ENCODE assay signal across 8 cellular contexts in genomic region chrX:154412468-154412867, GRCh38. TPM values are rescaled to one million over a fixed set of nuclear protein-coding genes. Genes with fewer than 3 reads are reported as not detected.
DNase-seq lines count a peak whose midpoint lies in the region; ATAC-seq, FAIRE-seq and TF ChIP-seq lines count a peak whose summit lies in the region.

No MANE protein-coding gene starts in this region.

- no peak for TF ChIP-seq RAD21 in HepG2 (CRISPR knock-in tag; IDR thresholded peaks at IDR 0.05)

- WGBS in HUES64 = 83% methylated on average over 3 of the region's 4 CpGs
- WGBS in HepG2 (ENCODE audit: low lambda C conversion rate) = no CpG with 5 or more reads among the region's 4 CpGs
- 52% methylated on average over 4 of the region's 4 CpGs; no CpG with 5 or more reads in 1 of the 2 donors for WGBS in transverse colon (ENCODE audit: low coverage in 1 of 2), 2 donors

- ATAC-seq in HepG2 = no peak

- BruUV-seq in A673 (replicated peaks; lab: Mats Ljungman, UMichigan) (no TSS peak), HepG2 (replicated peaks; lab: Mats Ljungman, UMichigan) (no TSS peak)

- H4K20me1 ChIP-seq in HepG2 (ENCODE audit: insufficient read depth, low read length) = no peaks in the 10 kb centered on the region

- intact Hi-C loops in A673 (cut with micrococcal nuclease; ENCODE audit: unreplicated experiment) = no loop called here
- intact Hi-C loops in ascending aorta (cut with DNase I) = loop anchor here (1.0 to 5.0 kb wide), 2 partner anchors 16 to 65 kb away; partner anchors contain the start of genes ATP6AP1 and LAGE3
- intact Hi-C loops in HepG2 (cut with micrococcal nuclease; ENCODE audit: unreplicated experiment) = no loop called here
- intact Hi-C loops in transverse colon (cut with DNase I; ENCODE audit: low total_unique reads) = no loop called here

- H3K4me3 ChIP-seq in A673 (ENCODE audit: low read depth, low read length, poor library complexity, severe bottlenecking) (peak overlapping the region; percentile 79), HUES64 (ENCODE audit: low read length) (peak overlapping the region; percentile 76), ascending aorta (peak overlapping the region; percentile 60 to 82), HepG2 (replicated peaks in 1 of 3; ENCODE audit: insufficient read depth in 1 of 3, low read depth in 2 of 3, low read length in 3 of 3) (peak overlapping the region; percentile 57 to 73 (median 72); a peak in 5 of 6 replicates), transverse colon (peak overlapping the region in 3 of 4 donors; percentile 61 to 95 (median 86))

- H2AFZ ChIP-seq in HepG2 (ENCODE audit: low read length) = no peak overlapping the region

- POLR2A ChIA-PET in A673 (lab: Charles Lee; ENCODE audit: low non-redundant PET) (no interaction called here), HepG2 (lab: Yijun Ruan, JAX) (interaction anchor here (0.9 to 4.9 kb wide), 6 partner anchors 12 to 104 kb away, joined by 4 to 75 read pairs (median 7); partner anchors contain the start of genes ATP6AP1, FAM3A, RPL10 and SLC10A3)

- CTCF ChIA-PET in A673 (lab: Charles Lee) (no interaction called here), HepG2 (lab: Yijun Ruan, JAX; ENCODE audit: low intra/inter-chr PET ratio, low total read pairs) (no interaction called here)

- TF ChIP-seq CTCF in A673 (conservative IDR thresholded peaks at IDR 0.05; ENCODE audit: low read depth, low read length) (no peak), ascending aorta (IDR thresholded peaks at IDR 0.05) (no peak), HepG2 (CRISPR knock-in tag; IDR thresholded peaks at IDR 0.05) (no peak), transverse colon (IDR thresholded peaks at IDR 0.05) (no peak), GM13977 (IDR thresholded peaks at IDR 0.05; ENCODE audit: extremely low read depth, insufficient read depth, missing control alignments) (no peak)

- H3K27ac ChIP-seq in A673 (ENCODE audit: low read depth, low read length, poor library complexity, severe bottlenecking) (peak overlapping the region; percentile 30), HUES64 (ENCODE audit: low read depth, low read length) (no peak overlapping the region), ascending aorta (peak overlapping the region; percentile 89 to 91), HepG2 (ENCODE audit: extremely low read length, insufficient read depth, low read length) (no peak overlapping the region), transverse colon (peak overlapping the region; percentile 91 to 98 (median 96))

- H3K9ac ChIP-seq in HUES64 (ENCODE audit: low read depth, low read length) (no peak overlapping the region), HepG2 (ENCODE audit: insufficient read depth, low read depth, low read length) (no peak overlapping the region)

- TF ChIP-seq EP300 in HepG2 (IDR thresholded peaks at IDR 0.05; ENCODE audit: low read depth in 2 of 2, low read length in 2 of 2) = no peak
- TF ChIP-seq EP300 in HepG2 (CRISPR knock-in tag; IDR thresholded peaks at IDR 0.05; ENCODE audit: borderline replicate concordance) = no peak
- no peak for TF ChIP-seq EP300 in transverse colon (IDR thresholded peaks at IDR 0.05; ENCODE audit: low read depth)

- H3K27me3 ChIP-seq in A673 (replicated peaks; ENCODE audit: insufficient read depth, low read depth, low read length, poor library complexity) = no peaks in the 10 kb centered on the region
- H3K27me3 ChIP-seq in HUES64 (ENCODE audit: insufficient read depth, low read length) = no peaks in the 10 kb centered on the region
- no peaks in the 10 kb centered on the region for H3K27me3 ChIP-seq in ascending aorta
- H3K27me3 ChIP-seq in HepG2 (ENCODE audit: control insufficient read depth in 1 of 2, insufficient read depth in 2 of 2, low read length in 2 of 2) = no peaks in the 10 kb centered on the region
- no peaks in the 10 kb centered on the region for H3K27me3 ChIP-seq in transverse colon

- H3K79me2 ChIP-seq in HepG2 (ENCODE audit: insufficient read depth, low read length) = no peaks in the 10 kb centered on the region

- H3K9me3 ChIP-seq in A673 (ENCODE audit: low read depth, low read length, poor library complexity, severe bottlenecking) (no peaks in the 10 kb centered on the region), HUES64 (ENCODE audit: insufficient read depth, low read depth, low read length) (no peaks in the 10 kb centered on the region), ascending aorta (no peaks in the 10 kb centered on the region), HepG2 (ENCODE audit: low read length) (no peaks in the 10 kb centered on the region), transverse colon (no peaks in the 10 kb centered on the region)

- H3K4me1 ChIP-seq in A673 (ENCODE audit: insufficient read depth, low read length, poor library complexity, severe bottlenecking) (no peaks in the 10 kb centered on the region), HUES64 (ENCODE audit: insufficient read depth, low read length) (peaks cover 4% of the 10 kb centered on the region; the same call in 1 of the 2 replicates), ascending aorta (peaks cover 0 to 9% of the 10 kb centered on the region in 2 donors), HepG2 (ENCODE audit: insufficient read depth, low read length) (peaks cover 25% of the 10 kb centered on the region), transverse colon (peaks cover 0 to 23% (median 8%) of the 10 kb centered on the region in 4 donors)

- DNase-seq in A673 (ENCODE audit: low spot score) (no peak), ascending aorta (ENCODE audit: low spot score in 2 of 2) (peak in 1 of 2 donors; percentile 73), HepG2 (ENCODE audit: low spot score) (no peak), transverse colon (peak; percentile 54), NCI-H2081 (lab: John Stamatoyannopoulos, UW) (no peak), NCI-H2227 (lab: John Stamatoyannopoulos, UW; ENCODE audit: unreplicated experiment) (no peak), GM13977 (ENCODE audit: low spot score) (no peak)

- in situ Hi-C loops in HepG2 (cut with HindIII; ENCODE audit: extremely low pct_ligation_motif_present, low pct_unique_long_range_greater_than_20kb) = loop anchor here (25.0 kb wide), 1 partner anchor 125 kb away; the partner anchor contains the start of genes G6PD and IKBKG
- in situ Hi-C loops in transverse colon (cut with MboI; ENCODE audit: low pct_ligation_motif_present in 1 of 4, low pct_unique_long_range_greater_than_20kb in 1 of 4, low sequenced_read_pairs in 3 of 4) = loop anchor here in 3 of 4 donors (25.0 kb wide), 1 partner anchor 125 kb away; the partner anchor contains the start of genes G6PD (in 3 of the 3) and IKBKG (in 3 of the 3)
- in situ Hi-C loops in GM13977 (cut with MboI; ENCODE audit: low pct_unique_long_range_greater_than_20kb, low sequenced_read_pairs, unreplicated experiment) = no loop called here

- no peak for FAIRE-seq in HepG2 (lab: Jason Lieb, UNC)

- H3K36me3 ChIP-seq in A673 (ENCODE audit: insufficient read depth, low read length, poor library complexity, severe bottlenecking) (no peaks in the 10 kb centered on the region), HUES64 (ENCODE audit: insufficient read depth, low read length) (peaks cover 6% of the 10 kb centered on the region), ascending aorta (peaks cover 0 to 3% of the 10 kb centered on the region in 2 donors), HepG2 (replicated peaks in 1 of 2; ENCODE audit: control insufficient read depth in 1 of 2, insufficient read depth in 2 of 2, low read length in 2 of 2) (0 out of 5 replicates have a peak, but pooled peaks cover 0 to 4% of the 10 kb centered on the region in 2 experiments), transverse colon (no peaks in the 10 kb centered on the region)

- TF ChIP-seq POLR2A in HepG2 (IDR thresholded peaks at IDR 0.05; ENCODE audit: insufficient read depth in 1 of 2, low read depth in 2 of 2, low read length in 2 of 2) (no peak), transverse colon (IDR thresholded peaks at IDR 0.05) (no peak)

- peak overlapping the region; percentile 71 for H3K4me2 ChIP-seq in HepG2 (ENCODE audit: low read depth, low read length)

RNA-seq across cellular contexts. Expression of gene TAFAZZIN, which starts 1.1 kb away (rescaled TPM):
- total RNA-seq in A673 (2021) = 41.8 and 55.8 TPM in 2 replicates
- 11.5 TPM for polyA plus RNA-seq in HUES64 (2013, experiment 1 of 2)
- polyA plus RNA-seq in HUES64 (2013, experiment 2 of 2) = 20.0 TPM
- total RNA-seq in ascending aorta = 33.4 TPM
- total RNA-seq in HepG2 (2016; rRNA removed; fragmentation: Illumina TruSeq; extraction: Trizol) = 6.3 and 16.8 TPM in 2 replicates
- total RNA-seq in HepG2 (2016; cell fraction: cytosol; rRNA removed; fragmentation: Illumina TruSeq; extraction: Trizol; ENCODE audit: low read depth) = 5.9 and 8.5 TPM in 2 replicates
- total RNA-seq in HepG2 (2016; cell fraction: insoluble cytoplasmic fraction; rRNA removed; fragmentation: Illumina TruSeq; extraction: Trizol) = 4.8 and 17.3 TPM in 2 replicates
- total RNA-seq in HepG2 (2016; cell fraction: membrane; rRNA removed; fragmentation: Illumina TruSeq; extraction: Trizol) = 5.5 and 6.3 TPM in 2 replicates
- 17.9 and 26.2 TPM in 2 replicates for total RNA-seq in HepG2 (2016; cell fraction: nucleus; rRNA removed; fragmentation: Illumina TruSeq; extraction: Trizol)
- polyA plus RNA-seq in HepG2 (2011; rRNA removed) = 27.9 and 30.9 TPM in 2 replicates
- polyA plus RNA-seq in HepG2 (2011; cell fraction: cytosol; rRNA removed) = 8.7 and 11.6 TPM in 2 replicates
- 281 and 287 TPM in 2 replicates for polyA plus RNA-seq in HepG2 (2011; cell fraction: nucleus; rRNA removed)
- 16.8 and 21.1 TPM in 2 replicates for polyA plus RNA-seq in HepG2 (2012)
- 2.5 and 2.9 TPM in 2 replicates for polyA plus RNA-seq in HepG2 (2016; cell fraction: cytosol; fragmentation: Illumina TruSeq; extraction: Trizol; ENCODE audit: low read depth)
- polyA plus RNA-seq in HepG2 (2016; cell fraction: insoluble cytoplasmic fraction; fragmentation: Illumina TruSeq; extraction: Trizol; ENCODE audit: low read depth) = 5.3 and 7.9 TPM in 2 replicates
- 4.2 and 4.6 TPM in 2 replicates for polyA plus RNA-seq in HepG2 (2016; cell fraction: membrane; fragmentation: Illumina TruSeq; extraction: Trizol; ENCODE audit: low read depth)
- 70.8 TPM in 2 replicates for polyA plus RNA-seq in HepG2 (2016; cell fraction: nucleus; fragmentation: Illumina TruSeq; extraction: Trizol; ENCODE audit: insufficient read depth, low read depth)
- 16.6 and 35.2 TPM in 2 replicates for polyA minus RNA-seq in HepG2 (2011; rRNA and poly(A)+ RNA removed; ENCODE audit: low replicate concordance)
- 7.0 and 7.2 TPM in 2 replicates for polyA minus RNA-seq in HepG2 (2011; cell fraction: cytosol; rRNA and poly(A)+ RNA removed)
- 23.2 and 28.2 TPM in 2 replicates for polyA minus RNA-seq in HepG2 (2011; cell fraction: nucleus; rRNA and poly(A)+ RNA removed)
- 100 to 1,000 TPM in 2 of 4 donors, 10 to 100 TPM in 2; 46.7 to 495 (median 101) TPM for total RNA-seq in transverse colon

RNA-seq across cellular contexts. Expression of gene DNASE1L1, which starts 3.4 kb away (rescaled TPM):
- total RNA-seq in A673 (2021) (6.8 and 8.3 TPM in 2 replicates), ascending aorta (52.5 TPM), HepG2 (2016; rRNA removed; fragmentation: Illumina TruSeq; extraction: Trizol) (4.6 and 4.7 TPM in 2 replicates), transverse colon (100 to 1,000 TPM in 1 of 4 donors, 10 to 100 TPM in 3; 15.9 to 156 (median 36.9) TPM)
- polyA plus RNA-seq in HUES64 (2013, experiment 1 of 2) = 6.3 TPM
- 7.5 TPM for polyA plus RNA-seq in HUES64 (2013, experiment 2 of 2)
- 3.2 and 3.4 TPM in 2 replicates for total RNA-seq in HepG2 (2016; cell fraction: cytosol; rRNA removed; fragmentation: Illumina TruSeq; extraction: Trizol; ENCODE audit: low read depth)
- 3.9 and 5.0 TPM in 2 replicates for total RNA-seq in HepG2 (2016; cell fraction: insoluble cytoplasmic fraction; rRNA removed; fragmentation: Illumina TruSeq; extraction: Trizol)
- 8.0 and 8.2 TPM in 2 replicates for total RNA-seq in HepG2 (2016; cell fraction: membrane; rRNA removed; fragmentation: Illumina TruSeq; extraction: Trizol)
- 5.1 and 5.8 TPM in 2 replicates for total RNA-seq in HepG2 (2016; cell fraction: nucleus; rRNA removed; fragmentation: Illumina TruSeq; extraction: Trizol)
- 12.3 and 16.5 TPM in 2 replicates for polyA plus RNA-seq in HepG2 (2011; rRNA removed)
- polyA plus RNA-seq in HepG2 (2011; cell fraction: cytosol; rRNA removed) = 13.3 and 15.2 TPM in 2 replicates
- polyA plus RNA-seq in HepG2 (2011; cell fraction: nucleus; rRNA removed) = 17.5 and 18.0 TPM in 2 replicates
- 8.0 and 11.7 TPM in 2 replicates for polyA plus RNA-seq in HepG2 (2012)
- 4.0 and 4.8 TPM in 2 replicates for polyA plus RNA-seq in HepG2 (2016; cell fraction: cytosol; fragmentation: Illumina TruSeq; extraction: Trizol; ENCODE audit: low read depth)
- 4.8 and 4.9 TPM in 2 replicates for polyA plus RNA-seq in HepG2 (2016; cell fraction: insoluble cytoplasmic fraction; fragmentation: Illumina TruSeq; extraction: Trizol; ENCODE audit: low read depth)
- polyA plus RNA-seq in HepG2 (2016; cell fraction: membrane; fragmentation: Illumina TruSeq; extraction: Trizol; ENCODE audit: low read depth) = 9.1 and 9.5 TPM in 2 replicates
- polyA plus RNA-seq in HepG2 (2016; cell fraction: nucleus; fragmentation: Illumina TruSeq; extraction: Trizol; ENCODE audit: insufficient read depth, low read depth) = 5.5 and 8.8 TPM in 2 replicates
- 24.1 and 42.4 TPM in 2 replicates for polyA minus RNA-seq in HepG2 (2011; rRNA and poly(A)+ RNA removed; ENCODE audit: low replicate concordance)
- polyA minus RNA-seq in HepG2 (2011; cell fraction: cytosol; rRNA and poly(A)+ RNA removed) = 5.9 and 6.7 TPM in 2 replicates
- 4.2 and 5.0 TPM in 2 replicates for polyA minus RNA-seq in HepG2 (2011; cell fraction: nucleus; rRNA and poly(A)+ RNA removed)

RNA-seq across cellular contexts. Expression of gene RPL10, which starts 14.3 kb away (rescaled TPM):
- total RNA-seq in A673 (2021) (2,429 and 2,445 TPM in 2 replicates), ascending aorta (4,298 TPM), HepG2 (2016; rRNA removed; fragmentation: Illumina TruSeq; extraction: Trizol) (2,381 and 2,883 TPM in 2 replicates), transverse colon (1,000 to 10,000 TPM; 1,352 to 4,861 (median 3,415) TPM)
- polyA plus RNA-seq in HUES64 (2013, experiment 1 of 2) = 2,446 TPM
- 2,506 TPM for polyA plus RNA-seq in HUES64 (2013, experiment 2 of 2)
- total RNA-seq in HepG2 (2016; cell fraction: cytosol; rRNA removed; fragmentation: Illumina TruSeq; extraction: Trizol; ENCODE audit: low read depth) = 2,845 and 3,163 TPM in 2 replicates
- 2,364 and 2,968 TPM in 2 replicates for total RNA-seq in HepG2 (2016; cell fraction: insoluble cytoplasmic fraction; rRNA removed; fragmentation: Illumina TruSeq; extraction: Trizol)
- total RNA-seq in HepG2 (2016; cell fraction: membrane; rRNA removed; fragmentation: Illumina TruSeq; extraction: Trizol) = 6,021 and 6,074 TPM in 2 replicates
- total RNA-seq in HepG2 (2016; cell fraction: nucleus; rRNA removed; fragmentation: Illumina TruSeq; extraction: Trizol) = 936 and 1,040 TPM in 2 replicates
- 4,713 and 5,167 TPM in 2 replicates for polyA plus RNA-seq in HepG2 (2011; rRNA removed)
- 7,297 and 8,438 TPM in 2 replicates for polyA plus RNA-seq in HepG2 (2011; cell fraction: cytosol; rRNA removed)
- polyA plus RNA-seq in HepG2 (2011; cell fraction: nucleus; rRNA removed) = 1,715 and 1,756 TPM in 2 replicates
- polyA plus RNA-seq in HepG2 (2012) = 3,170 and 4,590 TPM in 2 replicates
- 5,111 and 5,676 TPM in 2 replicates for polyA plus RNA-seq in HepG2 (2016; cell fraction: cytosol; fragmentation: Illumina TruSeq; extraction: Trizol; ENCODE audit: low read depth)
- polyA plus RNA-seq in HepG2 (2016; cell fraction: insoluble cytoplasmic fraction; fragmentation: Illumina TruSeq; extraction: Trizol; ENCODE audit: low read depth) = 3,496 and 3,549 TPM in 2 replicates
- 7,184 and 7,370 TPM in 2 replicates for polyA plus RNA-seq in HepG2 (2016; cell fraction: membrane; fragmentation: Illumina TruSeq; extraction: Trizol; ENCODE audit: low read depth)
- 1,977 and 1,989 TPM in 2 replicates for polyA plus RNA-seq in HepG2 (2016; cell fraction: nucleus; fragmentation: Illumina TruSeq; extraction: Trizol; ENCODE audit: insufficient read depth, low read depth)
- polyA minus RNA-seq in HepG2 (2011; rRNA and poly(A)+ RNA removed; ENCODE audit: low replicate concordance) = 1,812 and 2,162 TPM in 2 replicates
- polyA minus RNA-seq in HepG2 (2011; cell fraction: cytosol; rRNA and poly(A)+ RNA removed) = 929 and 970 TPM in 2 replicates
- 272 and 332 TPM in 2 replicates for polyA minus RNA-seq in HepG2 (2011; cell fraction: nucleus; rRNA and poly(A)+ RNA removed)

RNA-seq across cellular contexts. Expression of gene ATP6AP1, which starts 16.0 kb away (rescaled TPM):
- 77.1 and 77.5 TPM in 2 replicates for total RNA-seq in A673 (2021)
- polyA plus RNA-seq in HUES64 (2013, experiment 1 of 2) = 47.5 TPM
- 47.4 TPM for polyA plus RNA-seq in HUES64 (2013, experiment 2 of 2)
- total RNA-seq in ascending aorta = 52.6 TPM
- total RNA-seq in HepG2 (2016; rRNA removed; fragmentation: Illumina TruSeq; extraction: Trizol) = 23.1 and 56.7 TPM in 2 replicates
- 11.1 and 12.5 TPM in 2 replicates for total RNA-seq in HepG2 (2016; cell fraction: cytosol; rRNA removed; fragmentation: Illumina TruSeq; extraction: Trizol; ENCODE audit: low read depth)
- total RNA-seq in HepG2 (2016; cell fraction: insoluble cytoplasmic fraction; rRNA removed; fragmentation: Illumina TruSeq; extraction: Trizol) = 18.3 and 57.2 TPM in 2 replicates
- 19.9 and 20.2 TPM in 2 replicates for total RNA-seq in HepG2 (2016; cell fraction: membrane; rRNA removed; fragmentation: Illumina TruSeq; extraction: Trizol)
- total RNA-seq in HepG2 (2016; cell fraction: nucleus; rRNA removed; fragmentation: Illumina TruSeq; extraction: Trizol) = 51.0 and 62.6 TPM in 2 replicates
- 110 and 142 TPM in 2 replicates for polyA plus RNA-seq in HepG2 (2011; rRNA removed)
- 147 and 160 TPM in 2 replicates for polyA plus RNA-seq in HepG2 (2011; cell fraction: cytosol; rRNA removed)
- polyA plus RNA-seq in HepG2 (2011; cell fraction: nucleus; rRNA removed) = 101 and 106 TPM in 2 replicates
- polyA plus RNA-seq in HepG2 (2012) = 83.1 and 96.9 TPM in 2 replicates
- polyA plus RNA-seq in HepG2 (2016; cell fraction: cytosol; fragmentation: Illumina TruSeq; extraction: Trizol; ENCODE audit: low read depth) = 20.5 and 22.7 TPM in 2 replicates
- polyA plus RNA-seq in HepG2 (2016; cell fraction: insoluble cytoplasmic fraction; fragmentation: Illumina TruSeq; extraction: Trizol; ENCODE audit: low read depth) = 31.3 and 34.5 TPM in 2 replicates
- 23.2 and 27.2 TPM in 2 replicates for polyA plus RNA-seq in HepG2 (2016; cell fraction: membrane; fragmentation: Illumina TruSeq; extraction: Trizol; ENCODE audit: low read depth)
- 127 and 134 TPM in 2 replicates for polyA plus RNA-seq in HepG2 (2016; cell fraction: nucleus; fragmentation: Illumina TruSeq; extraction: Trizol; ENCODE audit: insufficient read depth, low read depth)
- polyA minus RNA-seq in HepG2 (2011; rRNA and poly(A)+ RNA removed; ENCODE audit: low replicate concordance) = 142 and 210 TPM in 2 replicates
- polyA minus RNA-seq in HepG2 (2011; cell fraction: cytosol; rRNA and poly(A)+ RNA removed) = 79.7 and 100 TPM in 2 replicates
- polyA minus RNA-seq in HepG2 (2011; cell fraction: nucleus; rRNA and poly(A)+ RNA removed) = 19.4 and 25.6 TPM in 2 replicates
- total RNA-seq in transverse colon = 100 to 1,000 TPM in 1 of 4 donors, 10 to 100 TPM in 3; 26.5 to 118 (median 61.7) TPM

RNA-seq across cellular contexts. Expression of gene GDI1, which starts 24.5 kb away (rescaled TPM):
- 137 and 139 TPM in 2 replicates for total RNA-seq in A673 (2021)
- polyA plus RNA-seq in HUES64 (2013, experiment 1 of 2) = 66.3 TPM
- 73.5 TPM for polyA plus RNA-seq in HUES64 (2013, experiment 2 of 2)
- 67.4 TPM for total RNA-seq in ascending aorta
- 10.9 and 17.4 TPM in 2 replicates for total RNA-seq in HepG2 (2016; rRNA removed; fragmentation: Illumina TruSeq; extraction: Trizol)
- 3.6 and 5.6 TPM in 2 replicates for total RNA-seq in HepG2 (2016; cell fraction: cytosol; rRNA removed; fragmentation: Illumina TruSeq; extraction: Trizol; ENCODE audit: low read depth)
- 8.9 and 16.8 TPM in 2 replicates for total RNA-seq in HepG2 (2016; cell fraction: insoluble cytoplasmic fraction; rRNA removed; fragmentation: Illumina TruSeq; extraction: Trizol)
- 7.5 and 7.6 TPM in 2 replicates for total RNA-seq in HepG2 (2016; cell fraction: membrane; rRNA removed; fragmentation: Illumina TruSeq; extraction: Trizol)
- 13.9 and 15.7 TPM in 2 replicates for total RNA-seq in HepG2 (2016; cell fraction: nucleus; rRNA removed; fragmentation: Illumina TruSeq; extraction: Trizol)
- 105 and 124 TPM in 2 replicates for polyA plus RNA-seq in HepG2 (2011; rRNA removed)
- polyA plus RNA-seq in HepG2 (2011; cell fraction: cytosol; rRNA removed) = 60.1 and 62.5 TPM in 2 replicates
- 582 and 608 TPM in 2 replicates for polyA plus RNA-seq in HepG2 (2011; cell fraction: nucleus; rRNA removed)
- polyA plus RNA-seq in HepG2 (2012) = 57.4 and 84.6 TPM in 2 replicates
- polyA plus RNA-seq in HepG2 (2016; cell fraction: cytosol; fragmentation: Illumina TruSeq; extraction: Trizol; ENCODE audit: low read depth) = 3.7 and 4.3 TPM in 2 replicates
- polyA plus RNA-seq in HepG2 (2016; cell fraction: insoluble cytoplasmic fraction; fragmentation: Illumina TruSeq; extraction: Trizol; ENCODE audit: low read depth) = 14.7 and 19.8 TPM in 2 replicates
- 8.3 and 8.4 TPM in 2 replicates for polyA plus RNA-seq in HepG2 (2016; cell fraction: membrane; fragmentation: Illumina TruSeq; extraction: Trizol; ENCODE audit: low read depth)
- 82.9 and 93.3 TPM in 2 replicates for polyA plus RNA-seq in HepG2 (2016; cell fraction: nucleus; fragmentation: Illumina TruSeq; extraction: Trizol; ENCODE audit: insufficient read depth, low read depth)
- 62.2 and 71.5 TPM in 2 replicates for polyA minus RNA-seq in HepG2 (2011; rRNA and poly(A)+ RNA removed; ENCODE audit: low replicate concordance)
- polyA minus RNA-seq in HepG2 (2011; cell fraction: cytosol; rRNA and poly(A)+ RNA removed) = 25.7 and 26.8 TPM in 2 replicates
- polyA minus RNA-seq in HepG2 (2011; cell fraction: nucleus; rRNA and poly(A)+ RNA removed) = 94.9 and 97.9 TPM in 2 replicates
- total RNA-seq in transverse colon = 100 to 1,000 TPM in 3 of 4 donors, 10 to 100 TPM in 1; 86.6 to 173 (median 119) TPM

Comparison
In these comparisons a context has a peak if more than half of its experiments do, and no peak if none do; other contexts are left out.
1. H3K27ac ChIP-seq: peak in A673 (single experiment), ascending aorta (2 of 2) and transverse colon (4 of 4); none in HUES64 (single experiment) and HepG2 (single experiment).
2. Peak in every context shown above with its lines, with median percentiles within 50 percentile points of each other: H3K4me3 ChIP-seq.